ENCODE assay signal across 19 cellular contexts in the genomic region with DNA sequence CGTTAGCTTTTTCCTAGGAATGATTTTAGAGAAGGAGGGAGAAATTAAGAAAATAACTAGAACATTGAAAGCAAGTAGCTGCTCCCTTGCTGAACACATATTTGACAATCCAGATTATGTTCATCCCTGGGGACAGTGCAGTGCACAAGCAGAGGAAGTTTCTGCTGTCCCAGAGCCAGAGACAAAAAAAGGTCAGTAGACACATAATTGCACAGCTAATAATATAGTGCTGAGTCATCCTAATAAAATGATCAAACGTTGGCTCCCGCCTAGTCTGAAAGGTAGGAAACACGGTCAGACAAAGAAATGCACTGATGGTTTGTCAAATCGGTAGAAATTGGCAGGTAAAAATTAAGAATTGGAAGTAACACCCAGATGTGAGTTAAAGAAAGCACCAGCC. TPM values are rescaled to one million over a fixed set of nuclear protein-coding genes. Genes with fewer than 3 reads are reported as not detected.
DNase-seq lines count a peak whose midpoint lies in the region; ATAC-seq, FAIRE-seq and TF ChIP-seq lines count a peak whose summit lies in the region.
"Had no signal": no experiment of that assay in that cellular context is flagged by ENCODE, and none has a peak within 500 bp of the region (broad histone marks: within the 10 kb centered on the region; RNA-seq: fewer than 3 reads in every experiment).

No MANE protein-coding gene starts in this region.

- H3K4me1 Mint-ChIP-seq in immature natural killer cell: no peaks in the 10 kb centered on the region
- H3K4me1 Mint-ChIP-seq: IgD-negative memory B cell had no signal

- TF ChIP-seq POLR2A in A549 (IDR thresholded peaks at IDR 0.05; ENCODE audit: low read length): no peak
- TF ChIP-seq POLR2A in IMR-90 (IDR thresholded peaks at IDR 0.05; ENCODE audit: low read depth, low read length): no peak

- H3K18ac ChIP-seq in IMR-90 (ENCODE audit: low read depth, low read length): no peak overlapping the region

- H4K20me1 ChIP-seq in IMR-90 (ENCODE audit: insufficient read depth, low read length): no peaks in the 10 kb centered on the region

- H3K4me3 ChIP-seq in A549 (no peak overlapping the region), IMR-90 (ENCODE audit: insufficient read depth, low read depth, low read length) (no peak overlapping the region), cardiac fibroblast (replicated peaks in 1 of 2; ENCODE audit: low read depth in 2 of 2, low read length in 2 of 2) (no peak overlapping the region), right cardiac atrium (ENCODE audit: low read length) (no peak overlapping the region)

- POLR2A ChIA-PET in A549 (lab: Yijun Ruan, JAX) (no interaction called here), IMR-90 (lab: Charles Lee; ENCODE audit: unreplicated experiment) (no interaction called here)

- H3K4me2 ChIP-seq in A549 (peak overlapping the region; percentile 58), IMR-90 (ENCODE audit: low read depth, low read length) (no peak overlapping the region)

- H3K27me3 Mint-ChIP-seq in immature natural killer cell (ENCODE audit: low read depth in 3 of 3): no peaks in the 10 kb centered on the region
- H3K27me3 Mint-ChIP-seq: IgD-negative memory B cell had no signal

- no peak overlapping the region for H2AK5ac ChIP-seq in IMR-90 (ENCODE audit: low read depth, low read length)

- H3K36me3 Mint-ChIP-seq in immature natural killer cell: no peaks in the 10 kb centered on the region
- H3K36me3 Mint-ChIP-seq: IgD-negative memory B cell had no signal

- H3K27me3 ChIP-seq in IMR-90 (ENCODE audit: control insufficient read depth, insufficient read depth, low read length): peaks cover 3% of the 10 kb centered on the region; the same call in 1 of the 2 replicates
- no peaks in the 10 kb centered on the region for H3K27me3 ChIP-seq in right cardiac atrium (ENCODE audit: control insufficient read depth, insufficient read depth)

- no peak overlapping the region for H3K27ac Mint-ChIP-seq in immature natural killer cell
- H3K27ac Mint-ChIP-seq: IgD-negative memory B cell had no signal

- dilution Hi-C loops in IMR-90 (cut with HindIII; ENCODE audit: low sequenced_read_pairs, unreplicated experiment): no loop called here

- H3K27ac ChIP-seq in A549 (peak overlapping the region; percentile 67 to 83), IMR-90 (ENCODE audit: insufficient read depth, low read length) (no peak overlapping the region), right cardiac atrium (ENCODE audit: low read length) (no peak overlapping the region)

- H3K79me1 ChIP-seq in IMR-90 (ENCODE audit: low read depth in 1 of 2, low read length in 2 of 2): no peaks in the 10 kb centered on the region

- H3K56ac ChIP-seq in IMR-90 (ENCODE audit: extremely low read depth, insufficient read depth, low read length): no peak overlapping the region

- ATAC-seq in A549 (peak in 1 of 2 experiments; percentile 38; a peak in 2 of 6 replicates), IMR-90 (ENCODE audit: low read depth) (no peak), right cardiac atrium (peak; percentile 71 to 76), GM21390 (IDR thresholded peaks at IDR 0.05; ENCODE audit: unreplicated experiment) (no peak)

- H2BK5ac ChIP-seq in IMR-90 (ENCODE audit: low read depth, low read length, poor library complexity, severe bottlenecking): no peak overlapping the region

- no peak overlapping the region for H4K91ac ChIP-seq in IMR-90 (ENCODE audit: insufficient read depth, low read depth, low read length)

- TF ChIP-seq CTCF in A549 (IDR thresholded peaks at IDR 0.05): no peak
- TF ChIP-seq CTCF in IMR-90 (conservative IDR thresholded peaks at IDR 0.05; ENCODE audit: low read depth, low read length): no peak
- no peak for TF ChIP-seq CTCF in cardiac fibroblast (IDR thresholded peaks at IDR 0.05; ENCODE audit: low read depth, low read length)

- H3K14ac ChIP-seq in IMR-90 (replicated peaks; ENCODE audit: low read depth, low read length): no peak overlapping the region

- peak in 1 of 2 experiments; percentile 35; a peak in 1 of 5 replicates for TF ChIP-seq EP300 in A549 (IDR thresholded peaks at IDR 0.05)

- TF ChIP-seq RAD21 in A549 (conservative IDR thresholded peaks at IDR 0.05 in 1 of 2, IDR thresholded peaks at IDR 0.05 in 1 of 2): peak in 1 of 2 experiments; percentile 23; a peak in 1 of 5 replicates
- no peak for TF ChIP-seq RAD21 in IMR-90 (IDR thresholded peaks at IDR 0.05; ENCODE audit: low read length)

- H2BK120ac ChIP-seq in IMR-90 (ENCODE audit: low read depth, low read length): no peak overlapping the region

- peak; percentile 97 for FAIRE-seq in A549 (lab: Jason Lieb, UNC)

- no peak overlapping the region for H4K8ac ChIP-seq in IMR-90 (ENCODE audit: low read depth in 2 of 2, low read length in 2 of 2)

- H3K36me3 ChIP-seq in IMR-90 (ENCODE audit: control insufficient read depth, insufficient read depth, low read length): no peaks in the 10 kb centered on the region

- intact Hi-C loops in IMR-90 (cut with micrococcal nuclease): no loop called here
- intact Hi-C loops in right cardiac atrium (cut with DNase I): no loop called here

- peak in 1 of 2 experiments; percentile 44 for DNase-seq in A549 (ENCODE audit: low read depth in 1 of 2, low spot score in 1 of 2)
- DNase-seq in IMR-90: no peak
- DNase-seq in cardiac fibroblast (ENCODE audit: low read depth in 2 of 2): peak; percentile 17 to 43
- DNase-seq in right cardiac atrium: no peak
- no peak for DNase-seq in GDM1 (lab: John Stamatoyannopoulos, UW)
- DNase-seq in immature natural killer cell: no peak
- DNase-seq: ACHN; AML-193; Caco-2; DMS153; H7; MV-4-11; NCI-H1930; NCI-H526 treated with DMSO at 0.1 percent for 48 hours; NK-92 treated with Interleukin-12 subunit alpha and Interleukin-12 subunit beta, amount 100 ng/mL, for 24 hours; OCI-M1 had no signal

- H3K9ac ChIP-seq in IMR-90 (ENCODE audit: low read depth, low read length): no peak overlapping the region

- no peak overlapping the region for H3K23ac ChIP-seq in IMR-90 (ENCODE audit: low read depth, low read length)

- in situ Hi-C loops in IMR-90 (cut with MboI; ENCODE audit: low sequenced_read_pairs): no loop called here

- no TSS peak for BruUV-seq in IMR-90 (replicated peaks; lab: Mats Ljungman, UMichigan)

- no peak overlapping the region for H2BK15ac ChIP-seq in IMR-90 (ENCODE audit: low read depth, low read length)

- H4K5ac ChIP-seq in IMR-90 (ENCODE audit: low read depth, low read length): no peak overlapping the region

- no peak overlapping the region for H2BK20ac ChIP-seq in IMR-90 (ENCODE audit: low read depth, low read length)

- H2AFZ ChIP-seq in IMR-90 (replicated peaks; ENCODE audit: low read length, poor library complexity): no peak overlapping the region

- no peaks in the 10 kb centered on the region for H3K9me3 Mint-ChIP-seq in immature natural killer cell
- H3K9me3 Mint-ChIP-seq: IgD-negative memory B cell had no signal

- CTCF ChIA-PET in A549 (lab: Yijun Ruan, JAX) (interaction anchor here (1.5 to 3.7 kb wide), 4 partner anchors 11 to 322 kb away, joined by 3 to 22 read pairs (median 3); no protein-coding TSS in a partner anchor), IMR-90 (lab: Yijun Ruan, JAX) (no interaction called here)

- peaks cover 54% of the 10 kb centered on the region for H3K4me1 ChIP-seq in A549
- H3K4me1 ChIP-seq in IMR-90 (ENCODE audit: control insufficient read depth, insufficient read depth, low read length): no peaks in the 10 kb centered on the region
- H3K4me1 ChIP-seq in right cardiac atrium (ENCODE audit: control insufficient read depth, insufficient read depth, low read length): peaks cover 2% of the 10 kb centered on the region

- H3K4me3 Mint-ChIP-seq in immature natural killer cell: no peak overlapping the region
- H3K4me3 Mint-ChIP-seq: IgD-negative memory B cell had no signal

- H3K9me3 ChIP-seq in A549 (no peaks in the 10 kb centered on the region), IMR-90 (ENCODE audit: control insufficient read depth, insufficient read depth, low read length) (no peaks in the 10 kb centered on the region), right cardiac atrium (ENCODE audit: control insufficient read depth, low read length) (no peaks in the 10 kb centered on the region)
- H3K9me3 ChIP-seq: Caco-2 had no signal

- 18% methylated on average over 5 of the region's 5 CpGs for WGBS in A549 (ENCODE audit: missing lambda C conversion rate)
- 60% methylated on average over 1 of the region's 5 CpGs; no CpG with 5 or more reads in 1 of the 2 experiments for WGBS in IMR-90 (ENCODE audit: extremely low coverage in 2 of 2, insufficient read length in 1 of 2), 2 experiments
- WGBS in right cardiac atrium: 41% methylated on average over 5 of the region's 5 CpGs

- H2AK9ac ChIP-seq in IMR-90 (replicated peaks; ENCODE audit: low read depth, low read length, poor library complexity): no peak overlapping the region

- no peak overlapping the region for H3K4ac ChIP-seq in IMR-90 (ENCODE audit: low read depth, low read length)

- no peaks in the 10 kb centered on the region for H3K9me1 ChIP-seq in IMR-90 (ENCODE audit: insufficient read depth, low read length)

TF ChIP-seq in A549, 52 proteins besides CTCF, POLR2A, EP300 and RAD21 (continues in another document):
- TF ChIP-seq SREBF2 (IDR thresholded peaks at IDR 0.05): no peak

RNA-seq across cellular contexts. Expression of a gene that starts 21.7 kb away (rescaled TPM):
- polyA plus RNA-seq in A549 (2011; rRNA removed) (0.07 TPM in 1 of 2 replicates, not detected in the other), A549 (2017; fragmentation: RNase III; extraction: RNeasy Plus Mini Kit Qiagen cat#74134 plus additional on column Dnase treatment) (0.08 TPM in 2 of 3 replicates, not detected in the other), IMR-90 (2012; rRNA removed) (not detected in 2 replicates), right cardiac atrium (not detected), immature natural killer cell (not detected)
- 0.06 and 0.07 TPM in 2 replicates for polyA plus RNA-seq in A549 (2012; cell fraction: cytosol; rRNA removed)
- 0.24 TPM in 1 of 2 replicates, not detected in the other for polyA plus RNA-seq in A549 (2012; cell fraction: nucleus; rRNA removed)
- not detected in 2 replicates for polyA minus RNA-seq in A549 (2011; rRNA and poly(A)+ RNA removed)
- total RNA-seq in IMR-90 (2012; rRNA removed) (not detected in 2 replicates), right cardiac atrium (not detected)
- polyA plus RNA-seq in IMR-90 (2012; cell fraction: cytosol; rRNA removed): not detected in 2 replicates
- not detected in 2 replicates for polyA plus RNA-seq in IMR-90 (2012; cell fraction: nucleus; rRNA removed; ENCODE audit: low replicate concordance)
- total RNA-seq: Caco-2, H7, LHCN-M2 had no signal
- polyA plus RNA-seq: IgD-negative memory B cell had no signal

RNA-seq across cellular contexts. Expression of a gene that starts 36.0 kb away (rescaled TPM):
- polyA plus RNA-seq in A549 (2011; rRNA removed): 26.8 and 29.6 TPM in 2 replicates
- 16.5 and 21.6 TPM in 2 replicates for polyA plus RNA-seq in A549 (2012; cell fraction: cytosol; rRNA removed)
- 40.4 and 67.1 TPM in 2 replicates for polyA plus RNA-seq in A549 (2012; cell fraction: nucleus; rRNA removed)
- polyA plus RNA-seq in A549 (2017; fragmentation: RNase III; extraction: RNeasy Plus Mini Kit Qiagen cat#74134 plus additional on column Dnase treatment): 19.1 to 28.1 TPM (median 25.8 TPM) in 3 replicates
- 9.7 and 9.9 TPM in 2 replicates for polyA minus RNA-seq in A549 (2011; rRNA and poly(A)+ RNA removed)
- under 0.01 TPM in 1 of 2 replicates, not detected in the other for total RNA-seq in IMR-90 (2012; rRNA removed)
- polyA plus RNA-seq in IMR-90 (2012; rRNA removed): 0.07 and 0.09 TPM in 2 replicates
- 0.08 and 0.09 TPM in 2 replicates for polyA plus RNA-seq in IMR-90 (2012; cell fraction: cytosol; rRNA removed)
- polyA plus RNA-seq in IMR-90 (2012; cell fraction: nucleus; rRNA removed; ENCODE audit: low replicate concordance): 0.09 and 0.15 TPM in 2 replicates
- total RNA-seq in right cardiac atrium: 10 to 100 TPM; 15.4 to 48.1 (median 18.5) TPM
- polyA plus RNA-seq in right cardiac atrium: 17.5 TPM
- under 1 TPM; 0.16 to 0.96 (median 0.26) TPM for polyA plus RNA-seq in immature natural killer cell
- polyA plus RNA-seq: IgD-negative memory B cell had no signal

Comparison
In these comparisons a context has a peak if more than half of its experiments do, and no peak if none do; other contexts are left out.
1. ATAC-seq: peak in right cardiac atrium (2 of 2); none in IMR-90 (single experiment) and GM21390 (single experiment).
2. DNase-seq: peak in cardiac fibroblast (2 of 2); none in IMR-90 (single experiment), right cardiac atrium (0 of 3), GDM1 (single experiment) and immature natural killer cell (0 of 3).
3. H3K27ac ChIP-seq: peak in A549 (2 of 2); none in IMR-90 (single experiment) and right cardiac atrium (single experiment).